Comparison of ENCODE assay signal across 1 cellular context in genomic region chr3:190552021-190552420, GRCh38.
TF ChIP-seq lines count a peak whose summit lies in the region.

No MANE protein-coding gene starts in this region.

TF ChIP-seq in A549, 52 proteins besides CTCF, POLR2A, EP300 and RAD21 (continued from another document):
- TF ChIP-seq HMGXB4 (CRISPR knock-in tag; IDR thresholded peaks at IDR 0.05; ENCODE audit: borderline replicate concordance) (no peak), MAFK (IDR thresholded peaks at IDR 0.05; ENCODE audit: partially characterized antibody) (peak; percentile 74), CEBPB (IDR thresholded peaks at IDR 0.05) (no peak), EHF (CRISPR knock-in tag; IDR thresholded peaks at IDR 0.05) (no peak)
- TF ChIP-seq, protein P1, sequence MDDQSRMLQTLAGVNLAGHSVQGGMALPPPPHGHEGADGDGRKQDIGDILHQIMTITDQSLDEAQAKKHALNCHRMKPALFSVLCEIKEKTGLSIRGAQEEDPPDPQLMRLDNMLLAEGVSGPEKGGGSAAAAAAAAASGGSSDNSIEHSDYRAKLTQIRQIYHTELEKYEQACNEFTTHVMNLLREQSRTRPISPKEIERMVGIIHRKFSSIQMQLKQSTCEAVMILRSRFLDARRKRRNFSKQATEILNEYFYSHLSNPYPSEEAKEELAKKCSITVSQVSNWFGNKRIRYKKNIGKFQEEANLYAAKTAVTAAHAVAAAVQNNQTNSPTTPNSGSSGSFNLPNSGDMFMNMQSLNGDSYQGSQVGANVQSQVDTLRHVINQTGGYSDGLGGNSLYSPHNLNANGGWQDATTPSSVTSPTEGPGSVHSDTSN (IDR thresholded peaks at IDR 0.05), result no peak
